In genomic region chr4:3321295-3321889, GRCh38 we compare ENCODE assay signal across 8 cellular contexts. TPM values are rescaled to one million over a fixed set of nuclear protein-coding genes. Genes with fewer than 3 reads are reported as not detected.
DNase-seq lines count a peak whose midpoint lies in the region; TF ChIP-seq lines count a peak whose summit lies in the region.

No MANE protein-coding gene starts in this region.

- peak in 1 of 2 donors; percentile 59 for DNase-seq in fibroblast of lung (ENCODE audit: low read depth in 2 of 2)
- DNase-seq in medulla oblongata (ENCODE audit: extremely low spot score) = peak; percentile 76
- DNase-seq in suprapubic skin (ENCODE audit: low spot score in 2 of 2) = peak; percentile 62 to 78
- no peak for DNase-seq in NCI-H146 treated with DMSO at 0.1 percent for 48 hours (lab: John Stamatoyannopoulos, UW; ENCODE audit: unreplicated experiment)
- DNase-seq in KG1 (lab: John Stamatoyannopoulos, UW) = no peak
- DNase-seq in activated CD4-positive, alpha-beta T cell treated with anti-CD3 and anti-CD28 coated beads, Interleukin-2, amount 10 ng/mL, durations not matched to agents 7 days and 5 days = no peak
- no peak for DNase-seq in RPMI8226

- no peak for TF ChIP-seq POLR2A in suprapubic skin (IDR thresholded peaks at IDR 0.05)

- H4K20me1 ChIP-seq in fibroblast of lung (ENCODE audit: control insufficient read depth, extremely low read depth, insufficient read depth, low read length) = no peaks in the 10 kb centered on the region

- no peak overlapping the region for H3K27ac Mint-ChIP-seq in activated CD4-positive, alpha-beta T cell treated with anti-CD3 and anti-CD28 coated beads, Interleukin-2, amount 10 ng/mL, durations not matched to agents 7 days and 5 days

- H3K27me3 ChIP-seq in fibroblast of lung (ENCODE audit: control insufficient read depth, insufficient read depth, low read length) (no peaks in the 10 kb centered on the region), suprapubic skin (no peaks in the 10 kb centered on the region)

- H3K4me3 ChIP-seq in fibroblast of lung (replicated peaks in 1 of 4; ENCODE audit: control extremely low read depth in 1 of 4, insufficient read depth in 1 of 4, low read depth in 3 of 4, low read length in 4 of 4) (no peak overlapping the region), suprapubic skin (no peak overlapping the region)

- no peaks in the 10 kb centered on the region for H3K9me3 Mint-ChIP-seq in activated CD4-positive, alpha-beta T cell treated with anti-CD3 and anti-CD28 coated beads, Interleukin-2, amount 10 ng/mL, durations not matched to agents 7 days and 5 days

- POLR2A ChIA-PET in activated CD4-positive, alpha-beta T cell treated with anti-CD3 and anti-CD28 coated beads, Interleukin-2, amount 10 ng/mL, durations not matched to agents 7 days and 5 days (lab: Charles Lee) = no interaction called here

- TF ChIP-seq CTCF in fibroblast of lung (conservative IDR thresholded peaks at IDR 0.05 in 1 of 2, IDR thresholded peaks at IDR 0.05 in 1 of 2; ENCODE audit: low read depth in 1 of 2, low read length in 2 of 2) = no peak
- TF ChIP-seq CTCF in suprapubic skin (IDR thresholded peaks at IDR 0.05) = no peak

- no peaks in the 10 kb centered on the region for H3K27me3 Mint-ChIP-seq in activated CD4-positive, alpha-beta T cell treated with anti-CD3 and anti-CD28 coated beads, Interleukin-2, amount 10 ng/mL, durations not matched to agents 7 days and 5 days

- peaks cover 5% of the 10 kb centered on the region for H3K79me2 ChIP-seq in fibroblast of lung (ENCODE audit: control insufficient read depth, insufficient read depth, low read length)

- H2AFZ ChIP-seq in fibroblast of lung (ENCODE audit: low read length) = no peak overlapping the region

- no peak overlapping the region for H3K4me3 Mint-ChIP-seq in activated CD4-positive, alpha-beta T cell treated with anti-CD3 and anti-CD28 coated beads, Interleukin-2, amount 10 ng/mL, durations not matched to agents 7 days and 5 days

- H3K27ac ChIP-seq in adipose tissue (ENCODE audit: low read depth, low read length) = peak overlapping the region; percentile 20
- peak overlapping the region; percentile 13 for H3K27ac ChIP-seq in fibroblast of lung (ENCODE audit: insufficient read depth, low read length)
- peak overlapping the region; percentile 15 for H3K27ac ChIP-seq in suprapubic skin

- no peak overlapping the region for H3K9ac ChIP-seq in fibroblast of lung (ENCODE audit: insufficient read depth, low read length)

- no peak for TF ChIP-seq EP300 in suprapubic skin (IDR thresholded peaks at IDR 0.05)

- peaks cover 11% of the 10 kb centered on the region for H3K36me3 ChIP-seq in fibroblast of lung (ENCODE audit: control insufficient read depth, insufficient read depth, low read length)
- H3K36me3 ChIP-seq in suprapubic skin = peaks cover 19% of the 10 kb centered on the region

- H3K9me3 ChIP-seq in fibroblast of lung (ENCODE audit: control insufficient read depth, insufficient read depth, low read depth, low read length) = no peaks in the 10 kb centered on the region
- H3K9me3 ChIP-seq in suprapubic skin = no peaks in the 10 kb centered on the region

- no peak overlapping the region for H3K4me2 ChIP-seq in fibroblast of lung (ENCODE audit: extremely low read depth, insufficient read depth, low read length)

- H3K4me1 ChIP-seq in fibroblast of lung (ENCODE audit: control insufficient read depth, extremely low read depth, insufficient read depth, low read length) (peaks cover 2% of the 10 kb centered on the region), suprapubic skin (peaks cover 21% of the 10 kb centered on the region)

- 65 to 80% (median 66%) methylated on average over 14 of the region's 14 CpGs for WGBS in adipose tissue, 3 donors
- WGBS in suprapubic skin = 63% methylated on average over 10 of the region's 14 CpGs

- H3K4me1 Mint-ChIP-seq in activated CD4-positive, alpha-beta T cell treated with anti-CD3 and anti-CD28 coated beads, Interleukin-2, amount 10 ng/mL, durations not matched to agents 7 days and 5 days = no peaks in the 10 kb centered on the region

- CTCF ChIA-PET in activated CD4-positive, alpha-beta T cell treated with anti-CD3 and anti-CD28 coated beads, Interleukin-2, amount 10 ng/mL, durations not matched to agents 7 days and 5 days (lab: Charles Lee) = no interaction called here

- H3K36me3 Mint-ChIP-seq in activated CD4-positive, alpha-beta T cell treated with anti-CD3 and anti-CD28 coated beads, Interleukin-2, amount 10 ng/mL, durations not matched to agents 7 days and 5 days (ENCODE audit: low read depth) = no peaks in the 10 kb centered on the region

RNA-seq across cellular contexts. Expression of gene RGS12, which starts 28.6 kb away (rescaled TPM):
- polyA plus RNA-seq in adipose tissue (10 to 100 TPM in 2 of 3 donors, 1 to 10 TPM in 1; 6.9 to 16.6 (median 16.3) TPM), fibroblast of lung (5.1 and 19.7 TPM in 2 replicates)
- total RNA-seq in fibroblast of lung (15.7 and 21.1 TPM in 2 replicates), suprapubic skin (100 to 1,000 TPM in 2 of 4 donors, 10 to 100 TPM in 2; 65.8 to 246 (median 118) TPM)
- 17.1 and 18.3 TPM in 2 replicates for polyA plus RNA-seq in fibroblast of lung (2012)
- polyA minus RNA-seq in fibroblast of lung (ENCODE audit: low replicate concordance) = 9.1 and 38.3 TPM in 2 replicates
- total RNA-seq in activated CD4-positive, alpha-beta T cell treated with anti-CD3 and anti-CD28 coated beads, Interleukin-2, amount 10 ng/mL, durations not matched to agents 7 days and 5 days = 10 to 100 TPM in 1 of 2 experiments, 1 to 10 TPM in 1; 9.7 to 10.9 TPM

Comparison
In these comparisons a context has a peak if more than half of its experiments do, and no peak if none do; other contexts are left out.
1. DNase-seq: peak in medulla oblongata (single experiment) and suprapubic skin (2 of 2); none in NCI-H146 treated with DMSO at 0.1 percent for 48 hours (single experiment), KG1 (single experiment), activated CD4-positive, alpha-beta T cell treated with anti-CD3 and anti-CD28 coated beads, Interleukin-2, amount 10 ng/mL, durations not matched to agents 7 days and 5 days (single experiment) and RPMI8226 (single experiment).
2. Peak in every context shown above with its lines, with median percentiles within 50 percentile points of each other: H3K27ac ChIP-seq.